In the genomic region with DNA sequence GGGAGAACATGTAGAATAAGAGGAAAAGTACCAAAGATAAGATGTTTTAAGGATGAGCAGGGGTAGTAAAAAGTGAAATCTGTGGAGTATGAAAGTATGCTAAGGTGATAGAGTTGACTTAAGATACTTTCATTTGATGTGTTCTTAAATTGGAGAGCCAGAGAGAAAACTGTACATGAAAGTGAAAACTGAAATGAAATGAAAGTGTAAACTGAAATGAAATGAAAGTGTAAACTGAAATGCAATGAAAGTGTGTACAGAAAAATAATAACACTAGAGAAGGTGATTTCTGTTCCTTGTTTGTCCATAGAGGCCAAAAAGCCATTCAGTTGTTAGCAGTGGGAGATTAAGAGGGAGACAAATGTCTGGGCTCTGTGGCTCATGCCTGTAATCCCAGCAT, we compare ENCODE assay signal across 14 cellular contexts. TPM values are rescaled to one million over a fixed set of nuclear protein-coding genes. Genes with fewer than 3 reads are reported as not detected.
A peak's percentile ranks its signal among the peaks of the same experiment; 100 is the strongest.
DNase-seq lines count a peak whose midpoint lies in the region; ATAC-seq and TF ChIP-seq lines count a peak whose summit lies in the region.
"Had no signal": no experiment of that assay in that cellular context is flagged by ENCODE, and none has a peak within 500 bp of the region (broad histone marks: within the 10 kb centered on the region; RNA-seq: fewer than 3 reads in every experiment).

No MANE protein-coding gene starts in this region.

- no TSS peak for BruUV-seq in PC-3 (replicated peaks; lab: Mats Ljungman, UMichigan)

- H3K4me3 ChIP-seq in spleen (no peak overlapping the region), PC-3 (ENCODE audit: low read length) (no peak overlapping the region)
- H3K4me3 ChIP-seq: coronary artery, heart right ventricle, ovary had no signal

- TF ChIP-seq CTCF in spleen (IDR thresholded peaks at IDR 0.05 in 8 of 11, conservative IDR thresholded peaks at IDR 0.05 in 3 of 11) (no peak), PC-3 (conservative IDR thresholded peaks at IDR 0.05; ENCODE audit: low read depth, low read length) (no peak)

- no peak overlapping the region for H2AFZ ChIP-seq in PC-3 (ENCODE audit: low read length)

- no peaks in the 10 kb centered on the region for H3K9me2 ChIP-seq in PC-3 (replicated peaks; ENCODE audit: low read length)

- H3F3A ChIP-seq in PC-3 (ENCODE audit: low read length, unreplicated experiment), result peaks cover 4% of the 10 kb centered on the region

- no peak for DNase-seq in activated T-cell treated with anti-CD3 and anti-CD28 coated beads, Interleukin-2, amount 50 U/mL, for 72 hours
- DNase-seq in activated T-cell treated with anti-CD3 and anti-CD28 coated beads, Interleukin-2, amount 50 U/mL, for 24 hours, result no peak
- DNase-seq in spleen (no peak), NCI-H446 treated with DMSO at 0.1 percent for 48 hours (lab: John Stamatoyannopoulos, UW) (no peak), PC-3 (no peak)
- DNase-seq: activated T-cell treated with anti-CD3 and anti-CD28 coated beads for 4 hours, heart right ventricle, ovary had no signal

- H3K27me3 Mint-ChIP-seq in activated T-cell treated with anti-CD3 and anti-CD28 coated beads, Interleukin-2, amount 50 U/mL, for 72 hours (ENCODE audit: low read depth), result no peaks in the 10 kb centered on the region
- H3K27me3 Mint-ChIP-seq in activated T-cell treated with anti-CD3 and anti-CD28 coated beads, Interleukin-2, amount 50 U/mL, for 24 hours, result no peaks in the 10 kb centered on the region

- H3K4me1 Mint-ChIP-seq in activated T-cell treated with anti-CD3 and anti-CD28 coated beads, Interleukin-2, amount 50 U/mL, for 72 hours (ENCODE audit: low read depth), result peaks cover 22% of the 10 kb centered on the region
- H3K4me1 Mint-ChIP-seq in activated T-cell treated with anti-CD3 and anti-CD28 coated beads, Interleukin-2, amount 50 U/mL, for 24 hours (ENCODE audit: low read depth), result peaks cover 35% of the 10 kb centered on the region

- H3K9me3 Mint-ChIP-seq in activated T-cell treated with anti-CD3 and anti-CD28 coated beads, Interleukin-2, amount 50 U/mL, for 72 hours, result no peaks in the 10 kb centered on the region
- H3K9me3 Mint-ChIP-seq in activated T-cell treated with anti-CD3 and anti-CD28 coated beads, Interleukin-2, amount 50 U/mL, for 24 hours, result no peaks in the 10 kb centered on the region

- POLR2A ChIA-PET in PC-3 (lab: Charles Lee; ENCODE audit: unreplicated experiment), result no interaction called here

- H3K27me3 ChIP-seq in spleen (replicated peaks in 1 of 7) (no peaks in the 10 kb centered on the region), PC-3 (ENCODE audit: low read length) (no peaks in the 10 kb centered on the region)
- H3K27me3 ChIP-seq: heart right ventricle, ovary had no signal

- H3K9ac ChIP-seq in PC-3 (ENCODE audit: low read length), result no peak overlapping the region

- H3K4me1 ChIP-seq in spleen (peaks cover 0 to 54% (median 26%) of the 10 kb centered on the region in 6 donors), PC-3 (ENCODE audit: insufficient read depth, low read length) (peaks cover 17% of the 10 kb centered on the region)

- H3K4me2 ChIP-seq in PC-3 (ENCODE audit: low read length), result no peak overlapping the region

- TF ChIP-seq POLR2A in spleen (IDR thresholded peaks at IDR 0.05), result no peak

- peaks cover 65% of the 10 kb centered on the region for H3K79me2 ChIP-seq in PC-3 (ENCODE audit: low read length)

- H3K9me3 ChIP-seq in spleen, result no peaks in the 10 kb centered on the region
- H3K9me3 ChIP-seq in PC-3 (ENCODE audit: low read length), result no peaks in the 10 kb centered on the region
- H3K9me3 ChIP-seq: heart right ventricle, ovary had no signal

- CTCF ChIA-PET in PC-3 (lab: Charles Lee), result interaction anchor here (0.5 kb wide), 1 partner anchor 18 kb away, joined by 5 read pairs; no protein-coding TSS in a partner anchor

- H3K27ac Mint-ChIP-seq in activated T-cell treated with anti-CD3 and anti-CD28 coated beads, Interleukin-2, amount 50 U/mL, for 72 hours, result peak overlapping the region; percentile 18
- H3K27ac Mint-ChIP-seq in activated T-cell treated with anti-CD3 and anti-CD28 coated beads, Interleukin-2, amount 50 U/mL, for 24 hours, result no peak overlapping the region

- peaks cover 21% of the 10 kb centered on the region for H4K20me1 ChIP-seq in PC-3 (ENCODE audit: low read length)

- ATAC-seq in activated T-cell treated with anti-CD3 and anti-CD28 coated beads, Interleukin-2, amount 50 U/mL, for 72 hours (replicated peaks in 1 of 2), result no peak
- peak; percentile 55 for ATAC-seq in GM21576 (IDR thresholded peaks at IDR 0.05; ENCODE audit: unreplicated experiment)
- ATAC-seq in HG03378 (IDR thresholded peaks at IDR 0.05; ENCODE audit: unreplicated experiment), result peak; percentile 53
- no peak for ATAC-seq in GM18520 (IDR thresholded peaks at IDR 0.05; ENCODE audit: unreplicated experiment)
- ATAC-seq in PC-3, result no peak
- ATAC-seq: heart right ventricle, SK-N-SH treated with all-trans-retinoic acid at 6 μM for 48 hours had no signal

- peaks cover 0 to 25% (median 0%) of the 10 kb centered on the region in 6 donors for H3K36me3 ChIP-seq in spleen
- H3K36me3 ChIP-seq in PC-3 (ENCODE audit: low read depth, low read length), result peaks cover 28% of the 10 kb centered on the region
- H3K36me3 ChIP-seq: ovary had no signal

- intact Hi-C loops in spleen (cut with DNase I; ENCODE audit: low total_unique reads), result no loop called here
- intact Hi-C loops in PC-3 (cut with micrococcal nuclease), result no loop called here

- peaks cover 2 to 13% of the 10 kb centered on the region in 2 donors for H3K36me3 Mint-ChIP-seq in activated T-cell treated with anti-CD3 and anti-CD28 coated beads, Interleukin-2, amount 50 U/mL, for 72 hours (ENCODE audit: insufficient read depth in 2 of 2)
- H3K36me3 Mint-ChIP-seq in activated T-cell treated with anti-CD3 and anti-CD28 coated beads, Interleukin-2, amount 50 U/mL, for 24 hours (ENCODE audit: low read depth), result peaks cover 72% of the 10 kb centered on the region

- H3K27ac ChIP-seq in spleen, result peak overlapping the region in 5 of 8 donors; percentile 2 to 69 (median 31)
- no peak overlapping the region for H3K27ac ChIP-seq in PC-3 (ENCODE audit: low read length)
- H3K27ac ChIP-seq: ovary, VCaP had no signal

- H3K4me3 Mint-ChIP-seq in activated T-cell treated with anti-CD3 and anti-CD28 coated beads, Interleukin-2, amount 50 U/mL, for 72 hours, result no peak overlapping the region
- no peak overlapping the region for H3K4me3 Mint-ChIP-seq in activated T-cell treated with anti-CD3 and anti-CD28 coated beads, Interleukin-2, amount 50 U/mL, for 24 hours

RNA-seq across cellular contexts. Expression of a gene that starts 17.5 kb away (rescaled TPM):
- total RNA-seq in activated T-cell treated with anti-CD3 and anti-CD28 coated beads, Interleukin-2, amount 50 U/mL, for 72 hours, result 10 to 100 TPM; 36.4 to 42.8 TPM
- total RNA-seq in spleen (10 to 100 TPM; 49.2 to 95.9 (median 75.7) TPM), PC-3 (2014; rRNA removed) (62.5 and 72.7 TPM in 2 replicates)
- polyA plus RNA-seq in spleen, result 10 to 100 TPM in 1 of 3 donors, 1 to 10 TPM in 2; 7.4 to 11.4 (median 8.1) TPM

Comparison
In these comparisons a context has a peak if more than half of its experiments do, and no peak if none do; other contexts are left out.
1. ATAC-seq: peak in GM21576 (single experiment) and HG03378 (single experiment); none in activated T-cell treated with anti-CD3 and anti-CD28 coated beads, Interleukin-2, amount 50 U/mL, for 72 hours (0 of 2), GM18520 (single experiment) and PC-3 (single experiment).